In genomic region chr15:92869977-92870644, GRCh38 we compare ENCODE assay signal across 12 cellular contexts. TPM values are rescaled to one million over a fixed set of nuclear protein-coding genes. Genes with fewer than 3 reads are reported as not detected.
DNase-seq lines count a peak whose midpoint lies in the region; ATAC-seq and TF ChIP-seq lines count a peak whose summit lies in the region.
"Had no signal": no experiment of that assay in that cellular context is flagged by ENCODE, and none has a peak within 500 bp of the region (broad histone marks: within the 10 kb centered on the region; RNA-seq: fewer than 3 reads in every experiment).

No MANE protein-coding gene starts in this region.

- H3K36me3 ChIP-seq in colonic mucosa, result no peaks in the 10 kb centered on the region
- no peaks in the 10 kb centered on the region for H3K36me3 ChIP-seq in lung (ENCODE audit: control insufficient read depth in 2 of 2, insufficient read depth in 2 of 2, low read length in 2 of 2)
- no peaks in the 10 kb centered on the region for H3K36me3 ChIP-seq in vagina
- H3K36me3 ChIP-seq: adrenal gland, gastrocnemius medialis had no signal

- WGBS in lung, 2 donors, result 50 to 65% methylated on average over 9 of the region's 9 CpGs

- TF ChIP-seq POLR2A in vagina (IDR thresholded peaks at IDR 0.05), result no peak

- H3K27ac ChIP-seq in colonic mucosa, result no peak overlapping the region
- H3K27ac ChIP-seq in lung (ENCODE audit: low read depth in 1 of 2, low read length in 1 of 2), result peak overlapping the region; percentile 43 to 58
- peak overlapping the region; percentile 2 for H3K27ac ChIP-seq in vagina

- intact Hi-C loops in colonic mucosa (cut with DNase I), result no loop called here
- intact Hi-C loops in vagina (cut with DNase I), result no loop called here

- H3K27me3 ChIP-seq in colonic mucosa, result no peaks in the 10 kb centered on the region
- H3K27me3 ChIP-seq in lung (ENCODE audit: control insufficient read depth, insufficient read depth), result no peaks in the 10 kb centered on the region
- no peaks in the 10 kb centered on the region for H3K27me3 ChIP-seq in vagina
- H3K27me3 ChIP-seq: adrenal gland, gastrocnemius medialis had no signal

- no peak overlapping the region for H3K4me3 ChIP-seq in colonic mucosa
- H3K4me3 ChIP-seq in lung, result no peak overlapping the region
- H3K4me3 ChIP-seq in vagina, result no peak overlapping the region
- H3K4me3 ChIP-seq: adrenal gland, gastrocnemius medialis had no signal

- no peak for ATAC-seq in lung (ENCODE audit: insufficient read depth, low FRiP score)

- TF ChIP-seq CTCF in colonic mucosa (IDR thresholded peaks at IDR 0.05) (no peak), lung (IDR thresholded peaks at IDR 0.05; ENCODE audit: control extremely low read depth, extremely low read depth) (no peak), vagina (IDR thresholded peaks at IDR 0.05) (no peak)

- H3K9me3 ChIP-seq in colonic mucosa (no peaks in the 10 kb centered on the region), lung (ENCODE audit: control insufficient read depth in 2 of 2, insufficient read depth in 1 of 2, low read length in 1 of 2) (no peaks in the 10 kb centered on the region), vagina (no peaks in the 10 kb centered on the region)
- H3K9me3 ChIP-seq: adrenal gland, gastrocnemius medialis had no signal

- H3K9ac ChIP-seq in colonic mucosa (ENCODE audit: low read depth in 2 of 2, low read length in 2 of 2), result no peak overlapping the region

- DNase-seq in activated CD8-positive, alpha-beta memory T cell treated with anti-CD3 and anti-CD28 coated beads for 24 hours, result peak; percentile 32
- no peak for DNase-seq in activated CD8-positive, alpha-beta memory T cell treated with anti-CD3 and anti-CD28 coated beads, Interleukin-2, amount 50 U/mL, for 48 hours
- peak; percentile 36 for DNase-seq in colonic mucosa
- no peak for DNase-seq in lung (ENCODE audit: low spot score)
- no peak for DNase-seq in vagina (ENCODE audit: extremely low spot score in 2 of 2)
- DNase-seq in NCI-H774 (lab: John Stamatoyannopoulos, UW), result no peak
- DNase-seq in cerebellum (ENCODE audit: low spot score), result no peak
- DNase-seq in NCI-H82 (lab: John Stamatoyannopoulos, UW), result no peak
- DNase-seq: activated CD4-positive, alpha-beta T cell treated with anti-CD3 and anti-CD28 coated beads, Interleukin-2, amount 50 U/mL, for 1 hour; gastrocnemius medialis; NCI-H1436 had no signal

- H3K4me1 ChIP-seq in colonic mucosa (no peaks in the 10 kb centered on the region), lung (ENCODE audit: control insufficient read depth in 2 of 2, insufficient read depth in 2 of 2, low read length in 2 of 2) (peaks cover 3% of the 10 kb centered on the region in 2 donors), vagina (peaks cover 13% of the 10 kb centered on the region)

RNA-seq across cellular contexts. Expression of gene CHD2, which starts 30.0 kb away (rescaled TPM):
- 100 to 1,000 TPM in 1 of 2 donors, 10 to 100 TPM in 1; 87.5 to 121 TPM for total RNA-seq in colonic mucosa
- total RNA-seq in lung, result 100 to 1,000 TPM; 105 to 547 TPM
- polyA plus RNA-seq in lung, result 10 to 100 TPM; 39.4 to 47.7 TPM
- 100 TPM for total RNA-seq in vagina
- 198 TPM for total RNA-seq in cerebellum

Comparison
In these comparisons a context has a peak if more than half of its experiments do, and no peak if none do; other contexts are left out.
1. DNase-seq: peak in activated CD8-positive, alpha-beta memory T cell treated with anti-CD3 and anti-CD28 coated beads for 24 hours (single experiment) and colonic mucosa (single experiment); none in activated CD8-positive, alpha-beta memory T cell treated with anti-CD3 and anti-CD28 coated beads, Interleukin-2, amount 50 U/mL, for 48 hours (single experiment), lung (single experiment), vagina (0 of 2), NCI-H774 (single experiment), cerebellum (single experiment) and NCI-H82 (single experiment).